Comparison of ENCODE assay signal across 9 cellular contexts in genomic region chr11:12159351-12160099, GRCh38. TPM values are rescaled to one million over a fixed set of nuclear protein-coding genes. Genes with fewer than 3 reads are reported as not detected.
DNase-seq lines count a peak whose midpoint lies in the region; ATAC-seq and TF ChIP-seq lines count a peak whose summit lies in the region.
"Had no signal": no experiment of that assay in that cellular context is flagged by ENCODE, and none has a peak within 500 bp of the region (broad histone marks: within the 10 kb centered on the region; RNA-seq: fewer than 3 reads in every experiment).

No MANE protein-coding gene starts in this region.

- H3K27me3 ChIP-seq in AG04450 (ENCODE audit: control insufficient read depth, insufficient read depth, low read length) (no peaks in the 10 kb centered on the region), mucosa of stomach (ENCODE audit: control insufficient read depth, insufficient read depth, low read length) (no peaks in the 10 kb centered on the region)

- H3K27ac ChIP-seq in AG04450 (ENCODE audit: low read depth, low read length) (peak overlapping the region; percentile 80), coronary artery (peak overlapping the region; percentile 93 to 99)

- intact Hi-C loops in left colon (cut with DNase I, micrococcal nuclease), result loop anchor here in 1 of 2 donors (10.0 kb wide), 1 partner anchor 55 kb away; no protein-coding TSS in a partner anchor

- peaks cover 9% of the 10 kb centered on the region for H3K36me3 ChIP-seq in mucosa of stomach (ENCODE audit: control insufficient read depth, insufficient read depth, low read length)

- H3K4me3 ChIP-seq in AG04450 (ENCODE audit: low read depth, low read length) (peak overlapping the region; percentile 29), coronary artery (peak overlapping the region; percentile 45), mucosa of stomach (ENCODE audit: low read length) (no peak overlapping the region)

- H3K4me1 ChIP-seq in mucosa of stomach (ENCODE audit: control insufficient read depth, insufficient read depth, low read length), result peaks cover 53% of the 10 kb centered on the region

- H3K9me3 ChIP-seq in AG04450 (ENCODE audit: control insufficient read depth, insufficient read depth, low read length), result no peaks in the 10 kb centered on the region
- no peaks in the 10 kb centered on the region for H3K9me3 ChIP-seq in mucosa of stomach (ENCODE audit: control insufficient read depth, low read length)

- TF ChIP-seq CTCF in AG04450 (IDR thresholded peaks at IDR 0.05; ENCODE audit: low read depth, low read length) (0 out of 2 replicates have a peak, but pooled peaks have one; percentile 19), coronary artery (IDR thresholded peaks at IDR 0.05) (no peak)

- POLR2A ChIA-PET in AG04450 (lab: Yijun Ruan, JAX), result interaction anchor here (1.0 to 1.2 kb wide), 4 partner anchors 12 to 72 kb away, joined by 3 to 4 read pairs (median 4); no protein-coding TSS in a partner anchor

- ATAC-seq in left colon (no peak), GM19328 (IDR thresholded peaks at IDR 0.05; ENCODE audit: unreplicated experiment) (no peak), GM18498 (IDR thresholded peaks at IDR 0.05; ENCODE audit: unreplicated experiment) (no peak)
- ATAC-seq: T-cell had no signal

- CTCF ChIA-PET in AG04450 (lab: Charles Lee), result interaction anchor here (0.8 to 1.3 kb wide), 4 partner anchors 25 to 228 kb away, joined by 3 to 5 read pairs (median 4); no protein-coding TSS in a partner anchor

- DNase-seq in AG04450 (ENCODE audit: low read depth, low spot score), result peak; percentile 88
- peak; percentile 98 for DNase-seq in NOMO-1 treated with DMSO at 0.1 percent for 48 hours (lab: John Stamatoyannopoulos, UW; ENCODE audit: unreplicated experiment)
- DNase-seq in coronary artery (ENCODE audit: low spot score), result peak; percentile 80
- no peak for DNase-seq in left colon
- no peak for DNase-seq in OCI-M2 (lab: John Stamatoyannopoulos, UW; ENCODE audit: unreplicated experiment)

- H3K9ac ChIP-seq in mucosa of stomach (ENCODE audit: low read length), result peak overlapping the region; percentile 30

RNA-seq across cellular contexts. Expression of gene MICAL2, which starts 49.1 kb away (rescaled TPM):
- polyA plus RNA-seq in AG04450 (2011; rRNA removed), result 171 and 222 TPM in 2 replicates
- polyA minus RNA-seq in AG04450 (2011; rRNA and poly(A)+ RNA removed), result 389 and 460 TPM in 2 replicates
- 100 to 1,000 TPM; 268 to 361 TPM for total RNA-seq in left colon

Comparison
In these comparisons a context has a peak if more than half of its experiments do, and no peak if none do; other contexts are left out.
1. DNase-seq: peak in AG04450 (single experiment), NOMO-1 treated with DMSO at 0.1 percent for 48 hours (single experiment) and coronary artery (single experiment); none in left colon (0 of 2) and OCI-M2 (single experiment).